In genomic region chr22:38346506-38346905, GRCh38 we compare ENCODE assay signal across 21 cellular contexts. TPM values are rescaled to one million over a fixed set of nuclear protein-coding genes. Genes with fewer than 3 reads are reported as not detected.
DNase-seq lines count a peak whose midpoint lies in the region; ATAC-seq and TF ChIP-seq lines count a peak whose summit lies in the region.
"Had no signal": no experiment of that assay in that cellular context is flagged by ENCODE, and none has a peak within 500 bp of the region (broad histone marks: within the 10 kb centered on the region; RNA-seq: fewer than 3 reads in every experiment).

No MANE protein-coding gene starts in this region.

- no peak overlapping the region for H3K27ac Mint-ChIP-seq in activated CD8-positive, alpha-beta T cell treated with anti-CD3 and anti-CD28 coated beads, Interleukin-2, amount 10 ng/mL, durations not matched to agents 7 days and 5 days
- no peak overlapping the region for H3K27ac Mint-ChIP-seq in activated CD8-positive, alpha-beta T cell treated with anti-CD3 and anti-CD28 coated beads for 36 hours
- no peak overlapping the region for H3K27ac Mint-ChIP-seq in endodermal cell
- H3K27ac Mint-ChIP-seq: T-cell had no signal

- in situ Hi-C loops in KBM-7 (cut with MboI; ENCODE audit: low pct_unique_long_range_greater_than_20kb, low sequenced_read_pairs), result no loop called here

- TF ChIP-seq CTCF in activated CD8-positive, alpha-beta T cell treated with anti-CD3 and anti-CD28 coated beads for 36 hours (IDR thresholded peaks at IDR 0.05), result no peak
- TF ChIP-seq CTCF in endodermal cell (conservative IDR thresholded peaks at IDR 0.05), result no peak

- peak; percentile 13 for DNase-seq in activated CD8-positive, alpha-beta T cell treated with anti-CD3 and anti-CD28 coated beads, Interleukin-2, amount 10 ng/mL, durations not matched to agents 7 days and 5 days
- no peak for DNase-seq in activated CD8-positive, alpha-beta T cell treated with anti-CD3 and anti-CD28 coated beads for 36 hours
- DNase-seq in D341Med (ENCODE audit: low spot score), result peak; percentile 23
- peak; percentile 53 for DNase-seq in endodermal cell
- DNase-seq in posterior vena cava (ENCODE audit: low spot score), result peak; percentile 56
- DNase-seq in NCI-H82 (lab: John Stamatoyannopoulos, UW), result no peak
- DNase-seq in KBM-7, result no peak
- DNase-seq: 8988T; activated naive CD4-positive, alpha-beta T cell treated with Interleukin-2 at 50 U/mL for 16 hours; AML-193; anterior cingulate cortex; DMS79; Karpas-422; NCI-H1930; NCI-H774; Right ventricle myocardium superior; stimulated activated CD4-positive, alpha-beta T cell treated with anti-CD3 and anti-CD28 coated beads, Interleukin-4, amount 100 ng/mL, for 4 hours; trophoblast cell had no signal

- no peak overlapping the region for H3K4me3 ChIP-seq in endodermal cell (ENCODE audit: low read length)

- POLR2A ChIA-PET in activated CD8-positive, alpha-beta T cell treated with anti-CD3 and anti-CD28 coated beads, Interleukin-2, amount 10 ng/mL, durations not matched to agents 7 days and 5 days (lab: Charles Lee), result no interaction called here
- POLR2A ChIA-PET in activated CD8-positive, alpha-beta T cell treated with anti-CD3 and anti-CD28 coated beads for 36 hours (lab: Charles Lee), result no interaction called here

- H3K4me1 Mint-ChIP-seq in activated CD8-positive, alpha-beta T cell treated with anti-CD3 and anti-CD28 coated beads, Interleukin-2, amount 10 ng/mL, durations not matched to agents 7 days and 5 days (ENCODE audit: low read depth), result no peaks in the 10 kb centered on the region
- no peaks in the 10 kb centered on the region for H3K4me1 Mint-ChIP-seq in activated CD8-positive, alpha-beta T cell treated with anti-CD3 and anti-CD28 coated beads for 36 hours (ENCODE audit: low read depth)
- peaks cover 16% of the 10 kb centered on the region for H3K4me1 Mint-ChIP-seq in endodermal cell
- H3K4me1 Mint-ChIP-seq: T-cell had no signal

- H3K9me3 ChIP-seq in endodermal cell (ENCODE audit: control insufficient read depth, low read length), result no peaks in the 10 kb centered on the region

- H3K27ac ChIP-seq in endodermal cell (ENCODE audit: low read depth, low read length), result peak overlapping the region; percentile 38

- no peak overlapping the region for H3K4me3 Mint-ChIP-seq in activated CD8-positive, alpha-beta T cell treated with anti-CD3 and anti-CD28 coated beads, Interleukin-2, amount 10 ng/mL, durations not matched to agents 7 days and 5 days
- no peak overlapping the region for H3K4me3 Mint-ChIP-seq in activated CD8-positive, alpha-beta T cell treated with anti-CD3 and anti-CD28 coated beads for 36 hours
- no peak overlapping the region for H3K4me3 Mint-ChIP-seq in endodermal cell
- H3K4me3 Mint-ChIP-seq: central memory CD8-positive, alpha-beta T cell; T-cell had no signal

- H3K36me3 ChIP-seq in endodermal cell (ENCODE audit: control insufficient read depth, insufficient read depth, low read length), result peaks cover 7% of the 10 kb centered on the region

- H3K27me3 Mint-ChIP-seq in activated CD8-positive, alpha-beta T cell treated with anti-CD3 and anti-CD28 coated beads, Interleukin-2, amount 10 ng/mL, durations not matched to agents 7 days and 5 days (ENCODE audit: low read depth), result no peaks in the 10 kb centered on the region
- peaks cover 3% of the 10 kb centered on the region for H3K27me3 Mint-ChIP-seq in activated CD8-positive, alpha-beta T cell treated with anti-CD3 and anti-CD28 coated beads for 36 hours
- H3K27me3 Mint-ChIP-seq in endodermal cell (ENCODE audit: insufficient read depth), result peaks cover 6% of the 10 kb centered on the region

- no peaks in the 10 kb centered on the region for H3K4me1 ChIP-seq in endodermal cell (ENCODE audit: control insufficient read depth, insufficient read depth, low read length)

- 93% methylated on average over 10 to 14 of the region's 14 CpGs for WGBS in endodermal cell (ENCODE audit: insufficient coverage in 1 of 2, insufficient read length in 1 of 2), 2 experiments

- H3K9ac ChIP-seq in endodermal cell (ENCODE audit: extremely low read depth, low read length, poor library complexity, severe bottlenecking), result no peak overlapping the region

- no peaks in the 10 kb centered on the region for H3K9me3 Mint-ChIP-seq in activated CD8-positive, alpha-beta T cell treated with anti-CD3 and anti-CD28 coated beads, Interleukin-2, amount 10 ng/mL, durations not matched to agents 7 days and 5 days (ENCODE audit: insufficient read depth)
- no peaks in the 10 kb centered on the region for H3K9me3 Mint-ChIP-seq in activated CD8-positive, alpha-beta T cell treated with anti-CD3 and anti-CD28 coated beads for 36 hours
- H3K9me3 Mint-ChIP-seq in endodermal cell, result no peaks in the 10 kb centered on the region
- H3K9me3 Mint-ChIP-seq: central memory CD8-positive, alpha-beta T cell; T-cell had no signal

- CTCF ChIA-PET in activated CD8-positive, alpha-beta T cell treated with anti-CD3 and anti-CD28 coated beads, Interleukin-2, amount 10 ng/mL, durations not matched to agents 7 days and 5 days (lab: Charles Lee), result interaction anchor here (2.6 kb wide), 1 partner anchor 294 kb away, joined by 12 read pairs; no protein-coding TSS in a partner anchor
- CTCF ChIA-PET in activated CD8-positive, alpha-beta T cell treated with anti-CD3 and anti-CD28 coated beads for 36 hours (lab: Charles Lee), result interaction anchor here (1.4 kb wide), 1 partner anchor 232 kb away, joined by 4 read pairs; no protein-coding TSS in a partner anchor

- no peaks in the 10 kb centered on the region for H3K27me3 ChIP-seq in endodermal cell (ENCODE audit: control insufficient read depth, insufficient read depth, low read length, poor library complexity, severe bottlenecking)

- no peak for ATAC-seq in activated CD8-positive, alpha-beta T cell treated with anti-CD3 and anti-CD28 coated beads, Interleukin-2, amount 10 ng/mL, durations not matched to agents 7 days and 5 days
- ATAC-seq in activated CD8-positive, alpha-beta T cell treated with anti-CD3 and anti-CD28 coated beads for 36 hours, result no peak
- ATAC-seq in HG03280 (IDR thresholded peaks at IDR 0.05; ENCODE audit: unreplicated experiment), result no peak
- ATAC-seq: T-cell had no signal

- intact Hi-C loops in activated CD8-positive, alpha-beta T cell treated with anti-CD3 and anti-CD28 coated beads for 36 hours (cut with micrococcal nuclease), result no loop called here
- intact Hi-C loops in posterior vena cava (cut with DNase I), result no loop called here

- H3K36me3 Mint-ChIP-seq in activated CD8-positive, alpha-beta T cell treated with anti-CD3 and anti-CD28 coated beads, Interleukin-2, amount 10 ng/mL, durations not matched to agents 7 days and 5 days (ENCODE audit: low read depth), result no peaks in the 10 kb centered on the region
- no peaks in the 10 kb centered on the region for H3K36me3 Mint-ChIP-seq in activated CD8-positive, alpha-beta T cell treated with anti-CD3 and anti-CD28 coated beads for 36 hours (ENCODE audit: low read depth)
- no peaks in the 10 kb centered on the region for H3K36me3 Mint-ChIP-seq in endodermal cell (ENCODE audit: low read depth)
- H3K36me3 Mint-ChIP-seq: T-cell had no signal

RNA-seq across cellular contexts. Expression of gene CSNK1E, which starts 29.3 kb away (rescaled TPM):
- total RNA-seq in activated CD8-positive, alpha-beta T cell treated with anti-CD3 and anti-CD28 coated beads, Interleukin-2, amount 10 ng/mL, durations not matched to agents 7 days and 5 days, result 10 to 100 TPM; 74.7 to 82.9 TPM
- 100 to 1,000 TPM; 123 TPM for total RNA-seq in activated CD8-positive, alpha-beta T cell treated with anti-CD3 and anti-CD28 coated beads for 36 hours
- total RNA-seq in endodermal cell (100 to 1,000 TPM; 224 to 229 TPM), posterior vena cava (10 to 100 TPM; 70.1 to 88.6 TPM)
- polyA plus RNA-seq in endodermal cell (2013, experiment 1 of 2), result 167 TPM
- polyA plus RNA-seq in endodermal cell (2013, experiment 2 of 2), result 148 TPM

Comparison
In these comparisons a context has a peak if more than half of its experiments do, and no peak if none do; other contexts are left out.
1. DNase-seq: peak in activated CD8-positive, alpha-beta T cell treated with anti-CD3 and anti-CD28 coated beads, Interleukin-2, amount 10 ng/mL, durations not matched to agents 7 days and 5 days (single experiment), D341Med (single experiment), endodermal cell (single experiment) and posterior vena cava (single experiment); none in activated CD8-positive, alpha-beta T cell treated with anti-CD3 and anti-CD28 coated beads for 36 hours (single experiment), NCI-H82 (single experiment) and KBM-7 (single experiment).